ENCODE assay signal across 8 cellular contexts in genomic region chr6:125153541-125154183, GRCh38. TPM values are rescaled to one million over a fixed set of nuclear protein-coding genes. Genes with fewer than 3 reads are reported as not detected.
DNase-seq lines count a peak whose midpoint lies in the region; ATAC-seq and TF ChIP-seq lines count a peak whose summit lies in the region.

TPD52L1 (plus strand) TSS chr6:125153773; CDS start chr6:125153952, 179 bp downstream.

- H3K4me2 ChIP-seq in Karpas-422 (ENCODE audit: low read depth, low read length, poor library complexity, severe bottlenecking) = no peak within 1 kb of the TSS

- peak within 1 kb of the TSS; percentile 54 for H3K4me3 Mint-ChIP-seq in activated naive CD8-positive, alpha-beta T cell treated with anti-CD3 and anti-CD28 coated beads, Interleukin-2, amount 50 U/mL, for 24 hours

- TF ChIP-seq EP300 in ovary (IDR thresholded peaks at IDR 0.05) = no peak

- H3K4me3 ChIP-seq in Karpas-422 (ENCODE audit: low read length) (no peak within 1 kb of the TSS), cardiac muscle cell (peak within 1 kb of the TSS; percentile 52), ovary (peak within 1 kb of the TSS; percentile 52), tibial artery (peak within 1 kb of the TSS; percentile 61 to 68)

- peaks cover 51% of the 10 kb centered on the region for H3K27me3 Mint-ChIP-seq in activated naive CD8-positive, alpha-beta T cell treated with anti-CD3 and anti-CD28 coated beads, Interleukin-2, amount 50 U/mL, for 24 hours

- no peak within 1 kb of the TSS for H2AFZ ChIP-seq in Karpas-422 (ENCODE audit: low read length)

- no peak within 1 kb of the TSS for H3K27ac ChIP-seq in Karpas-422 (ENCODE audit: low read length)
- H3K27ac ChIP-seq in cardiac muscle cell = no peak within 1 kb of the TSS
- H3K27ac ChIP-seq in ovary = peak within 1 kb of the TSS; percentile 16 to 40
- peak within 1 kb of the TSS; percentile 79 to 85 for H3K27ac ChIP-seq in tibial artery

- no peak within 1 kb of the TSS for H3K9ac ChIP-seq in Karpas-422 (ENCODE audit: low read length)

- H3K27me3 ChIP-seq in Karpas-422 (ENCODE audit: low read length) (no peaks in the 10 kb centered on the region), cardiac muscle cell (peaks cover 6% of the 10 kb centered on the region), ovary (no peaks in the 10 kb centered on the region), tibial artery (no peaks in the 10 kb centered on the region)

- peaks cover 8% of the 10 kb centered on the region for H3K4me1 Mint-ChIP-seq in activated naive CD8-positive, alpha-beta T cell treated with anti-CD3 and anti-CD28 coated beads, Interleukin-2, amount 50 U/mL, for 24 hours

- DNase-seq in Daoy (ENCODE audit: low read depth) = peak; percentile 78
- peak; percentile 11 for DNase-seq in GOT3 (lab: John Stamatoyannopoulos, UW)
- peak; percentile 68 for DNase-seq in Karpas-422
- DNase-seq in SK-N-DZ (ENCODE audit: low spot score) = peak; percentile 68
- DNase-seq in activated naive CD8-positive, alpha-beta T cell treated with anti-CD3 and anti-CD28 coated beads, Interleukin-2, amount 50 U/mL, for 24 hours = peak; percentile 63
- DNase-seq in cardiac muscle cell (ENCODE audit: low read depth in 1 of 2, low spot score in 1 of 2) = peak; percentile 69 to 92
- peak; percentile 74 to 84 (median 81) for DNase-seq in ovary
- peak; percentile 73 to 92 for DNase-seq in tibial artery

- H3K36me3 Mint-ChIP-seq in activated naive CD8-positive, alpha-beta T cell treated with anti-CD3 and anti-CD28 coated beads, Interleukin-2, amount 50 U/mL, for 24 hours (ENCODE audit: low read depth) = no peaks in the 10 kb centered on the region

- intact Hi-C loops in ovary (cut with DNase I) (loop anchor here (5.0 to 10.0 kb wide), 4 partner anchors 149 to 591 kb away; partner anchors contain the start of genes HDDC2 (in 3 of the 4) and HEY2 (in 1 of the 4)), tibial artery (cut with DNase I; ENCODE audit: low total_unique reads) (loop anchor here (5.0 to 10.0 kb wide), 2 partner anchors 149 to 621 kb away; partner anchors contain the start of gene HDDC2)

- H3K9me2 ChIP-seq in Karpas-422 (replicated peaks; ENCODE audit: insufficient read depth, low read length) = no peaks in the 10 kb centered on the region

- no peaks in the 10 kb centered on the region for H3K9me3 Mint-ChIP-seq in activated naive CD8-positive, alpha-beta T cell treated with anti-CD3 and anti-CD28 coated beads, Interleukin-2, amount 50 U/mL, for 24 hours

- H4K20me1 ChIP-seq in Karpas-422 (ENCODE audit: insufficient read depth, low read depth, low read length) = no peaks in the 10 kb centered on the region

- H3K27ac Mint-ChIP-seq in activated naive CD8-positive, alpha-beta T cell treated with anti-CD3 and anti-CD28 coated beads, Interleukin-2, amount 50 U/mL, for 24 hours = no peak within 1 kb of the TSS

- 0 to 1% (median 1%) methylated on average over 44 to 46 of the region's 46 CpGs for WGBS in ovary, 3 donors

- TF ChIP-seq POLR2A in ovary (IDR thresholded peaks at IDR 0.05) = no peak

- peak; percentile 92 for ATAC-seq in activated naive CD8-positive, alpha-beta T cell treated with anti-CD3 and anti-CD28 coated beads, Interleukin-2, amount 50 U/mL, for 24 hours

- TF ChIP-seq CTCF in cardiac muscle cell (IDR thresholded peaks at IDR 0.05; ENCODE audit: low read depth, low read length) = peak; percentile 91
- peak; percentile 55 to 78 (median 75) for TF ChIP-seq CTCF in ovary (IDR thresholded peaks at IDR 0.05)
- peak; percentile 84 to 90 for TF ChIP-seq CTCF in tibial artery (IDR thresholded peaks at IDR 0.05)

- H3K9me3 ChIP-seq in Karpas-422 (ENCODE audit: low read length) (no peaks in the 10 kb centered on the region), cardiac muscle cell (ENCODE audit: low read depth) (no peaks in the 10 kb centered on the region), ovary (no peaks in the 10 kb centered on the region), tibial artery (no peaks in the 10 kb centered on the region)

- no peaks in the 10 kb centered on the region for H3K79me2 ChIP-seq in Karpas-422 (ENCODE audit: low read length)

- H3K36me3 ChIP-seq in Karpas-422 (ENCODE audit: insufficient read depth, low read length) (no peaks in the 10 kb centered on the region), cardiac muscle cell (no peaks in the 10 kb centered on the region), ovary (no peaks in the 10 kb centered on the region), tibial artery (no peaks in the 10 kb centered on the region)

- H3K4me1 ChIP-seq in Karpas-422 (ENCODE audit: low read length) (no peaks in the 10 kb centered on the region), cardiac muscle cell (ENCODE audit: low read depth) (no peaks in the 10 kb centered on the region), ovary (ENCODE audit: insufficient read depth) (peaks cover 3% of the 10 kb centered on the region), tibial artery (peaks cover 0 to 50% (median 9%) of the 10 kb centered on the region in 4 donors)

RNA-seq across cellular contexts. Expression of gene TPD52L1, which starts in this region (rescaled TPM):
- total RNA-seq in Daoy (2014; rRNA removed; shearing (Covaris generic)) = 4.9 and 6.4 TPM in 2 replicates
- not detected in 2 replicates for total RNA-seq in Karpas-422 (2014; rRNA removed; shearing (Covaris generic); ENCODE audit: low replicate concordance)
- polyA plus RNA-seq in SK-N-DZ (2014; cell fraction: cytosol; rRNA removed) = not detected in 2 replicates
- not detected in 2 replicates for polyA plus RNA-seq in SK-N-DZ (2014; cell fraction: nucleus; rRNA removed)
- 50.1 and 72.8 TPM in 2 replicates for total RNA-seq in cardiac muscle cell
- polyA plus RNA-seq in cardiac muscle cell = 49.2 and 96.3 TPM in 2 replicates
- total RNA-seq in ovary = 100 to 1,000 TPM in 1 of 7 donors, 10 to 100 TPM in 6; 14.4 to 154 (median 31.6) TPM
- polyA plus RNA-seq in ovary = 10 to 100 TPM; 18.8 to 27.4 TPM

Comparison
In these comparisons a context has a peak if more than half of its experiments do, and no peak if none do; other contexts are left out.
1. Peak in DNase-seq in Karpas-422; RNA of the gene not detected or under 1 TPM.
2. DNase-seq: peak in every context shown above with its lines; median percentile 82 in tibial artery; 81 in ovary; 80 in cardiac muscle cell; 78 in Daoy; 68 in Karpas-422; 68 in SK-N-DZ; 63 in activated naive CD8-positive, alpha-beta T cell treated with anti-CD3 and anti-CD28 coated beads, Interleukin-2, amount 50 U/mL, for 24 hours; 11 in GOT3.
3. H3K27ac ChIP-seq: peak in ovary (2 of 2) and tibial artery (2 of 2); none in Karpas-422 (single experiment) and cardiac muscle cell (single experiment).
4. Peak in every context shown above with its lines, with median percentiles within 50 percentile points of each other: CTCF ChIP-seq.